Comparison of ENCODE assay signal across 18 cellular contexts in the genomic region with DNA sequence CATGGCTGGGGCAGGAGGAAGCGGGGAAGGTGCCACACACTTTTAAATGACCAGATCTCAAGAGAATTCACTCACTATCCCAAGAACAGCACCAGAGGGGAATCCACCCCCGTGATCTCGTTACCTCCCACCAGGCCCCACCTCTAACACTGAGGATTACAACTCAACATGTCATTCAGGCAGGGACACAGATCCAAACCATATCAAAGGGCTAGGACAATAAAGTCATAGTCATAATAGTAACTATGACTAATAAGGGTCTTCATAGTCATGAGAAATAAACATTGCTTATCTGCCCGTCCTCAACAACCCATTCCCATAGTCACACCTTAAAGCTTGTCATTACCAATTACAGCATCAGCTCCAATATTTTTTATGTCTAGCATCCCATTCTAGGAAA.
DNase-seq lines count a peak whose midpoint lies in the region; ATAC-seq lines count a peak whose summit lies in the region.
"Had no signal": no experiment of that assay in that cellular context is flagged by ENCODE, and none has a peak within 500 bp of the region (broad histone marks: within the 10 kb centered on the region; RNA-seq: fewer than 3 reads in every experiment).

No MANE protein-coding gene starts in this region.

- H3K4me1 Mint-ChIP-seq in activated T-cell treated with anti-CD3 and anti-CD28 coated beads, Interleukin-2, amount 50 U/mL, for 24 hours (ENCODE audit: low read depth), result peaks cover 23% of the 10 kb centered on the region
- peaks cover 17% of the 10 kb centered on the region for H3K4me1 Mint-ChIP-seq in activated naive CD8-positive, alpha-beta T cell treated with anti-CD3 and anti-CD28 coated beads, Interleukin-2, amount 50 U/mL, for 24 hours

- H3K27me3 Mint-ChIP-seq in activated T-cell treated with anti-CD3 and anti-CD28 coated beads, Interleukin-2, amount 50 U/mL, for 24 hours, result peaks cover 8% of the 10 kb centered on the region
- peaks cover 2% of the 10 kb centered on the region for H3K27me3 Mint-ChIP-seq in activated naive CD8-positive, alpha-beta T cell treated with anti-CD3 and anti-CD28 coated beads, Interleukin-2, amount 50 U/mL, for 24 hours

- no peak overlapping the region for H3K4me3 Mint-ChIP-seq in activated T-cell treated with anti-CD3 and anti-CD28 coated beads, Interleukin-2, amount 50 U/mL, for 24 hours
- H3K4me3 Mint-ChIP-seq in activated naive CD8-positive, alpha-beta T cell treated with anti-CD3 and anti-CD28 coated beads, Interleukin-2, amount 50 U/mL, for 24 hours, result no peak overlapping the region
- H3K4me3 Mint-ChIP-seq: immature natural killer cell, WTC11 had no signal

- no peak overlapping the region for H3K27ac Mint-ChIP-seq in activated T-cell treated with anti-CD3 and anti-CD28 coated beads, Interleukin-2, amount 50 U/mL, for 24 hours
- no peak overlapping the region for H3K27ac Mint-ChIP-seq in activated naive CD8-positive, alpha-beta T cell treated with anti-CD3 and anti-CD28 coated beads, Interleukin-2, amount 50 U/mL, for 24 hours
- H3K27ac Mint-ChIP-seq: immature natural killer cell, WTC11 had no signal

- DNase-seq in activated T-cell treated with anti-CD3 and anti-CD28 coated beads, Interleukin-2, amount 50 U/mL, for 24 hours, result peak; percentile 29
- DNase-seq in activated T-cell treated with anti-CD3 and anti-CD28 coated beads, Interleukin-2, amount 50 U/mL, for 1 hour, result no peak
- DNase-seq in activated naive CD8-positive, alpha-beta T cell treated with anti-CD3 and anti-CD28 coated beads, Interleukin-2, amount 50 U/mL, for 24 hours, result no peak
- DNase-seq in GM03348 (ENCODE audit: low spot score), result no peak
- no peak for DNase-seq in NCI-H1930 (lab: John Stamatoyannopoulos, UW)
- no peak for DNase-seq in dermis blood vessel endothelial cell
- DNase-seq: activated effector memory CD4-positive, alpha-beta T cell treated with Interleukin-2 at 50 U/mL for 16 hours; brain microvascular endothelial cell; immature natural killer cell; naive thymus-derived CD4-positive, alpha-beta T cell; NCI-H1092; NCI-H748 treated with DMSO at 0.1 percent for 48 hours; posterior cingulate gyrus; small intestine had no signal

- no peaks in the 10 kb centered on the region for H3K36me3 Mint-ChIP-seq in activated T-cell treated with anti-CD3 and anti-CD28 coated beads, Interleukin-2, amount 50 U/mL, for 24 hours (ENCODE audit: low read depth)
- H3K36me3 Mint-ChIP-seq in activated naive CD8-positive, alpha-beta T cell treated with anti-CD3 and anti-CD28 coated beads, Interleukin-2, amount 50 U/mL, for 24 hours (ENCODE audit: low read depth), result no peaks in the 10 kb centered on the region
- H3K36me3 Mint-ChIP-seq: immature natural killer cell; naive thymus-derived CD4-positive, alpha-beta T cell; WTC11 had no signal

- no peaks in the 10 kb centered on the region for H3K9me3 Mint-ChIP-seq in activated T-cell treated with anti-CD3 and anti-CD28 coated beads, Interleukin-2, amount 50 U/mL, for 24 hours
- H3K9me3 Mint-ChIP-seq in activated naive CD8-positive, alpha-beta T cell treated with anti-CD3 and anti-CD28 coated beads, Interleukin-2, amount 50 U/mL, for 24 hours, result no peaks in the 10 kb centered on the region
- H3K9me3 Mint-ChIP-seq: naive thymus-derived CD4-positive, alpha-beta T cell; WTC11 had no signal

- ATAC-seq in GM18870 (IDR thresholded peaks at IDR 0.05; ENCODE audit: unreplicated experiment) (peak; percentile 61), HG03060 (IDR thresholded peaks at IDR 0.05; ENCODE audit: low read depth, unreplicated experiment) (peak; percentile 55)
- peak; percentile 89 for ATAC-seq in activated naive CD8-positive, alpha-beta T cell treated with anti-CD3 and anti-CD28 coated beads, Interleukin-2, amount 50 U/mL, for 24 hours
- ATAC-seq: K562; naive thymus-derived CD4-positive, alpha-beta T cell; WTC11 had no signal
